Comparison of ENCODE assay signal across 8 cellular contexts in the genomic region with DNA sequence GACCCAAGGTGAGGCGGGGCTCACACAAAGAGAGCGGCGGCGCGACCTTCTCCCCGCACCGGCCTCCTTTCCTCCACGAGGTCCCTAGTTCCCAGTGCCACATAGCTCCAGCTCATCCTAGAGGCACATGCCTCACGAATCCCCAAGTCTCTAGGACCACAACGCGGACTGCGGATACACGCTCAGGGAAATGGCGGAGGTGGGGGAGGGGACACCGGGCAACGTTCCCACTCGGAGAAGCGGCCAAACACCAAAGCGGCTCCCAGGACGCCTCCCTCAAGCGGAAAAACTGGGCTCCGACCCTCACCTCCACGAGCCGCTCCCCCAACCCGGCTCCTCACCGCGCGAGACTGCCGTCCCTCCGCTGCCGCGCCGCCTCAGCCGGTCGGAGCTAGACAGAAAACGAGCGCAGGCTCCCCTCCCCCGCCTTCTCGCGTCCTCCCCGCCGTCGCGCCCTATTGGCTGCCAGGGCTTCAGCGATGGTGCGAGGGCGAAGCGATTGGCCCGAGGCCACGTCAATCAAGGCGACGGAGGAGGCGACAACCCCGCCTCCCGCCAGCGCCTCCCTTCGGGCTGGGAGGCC. TPM values are rescaled to one million over a fixed set of nuclear protein-coding genes. Genes with fewer than 3 reads are reported as not detected.
DNase-seq lines count a peak whose midpoint lies in the region; ATAC-seq and TF ChIP-seq lines count a peak whose summit lies in the region.

A gene (minus strand): TSS at position 404 of the 583 bp plus-strand sequence. CDS start 1,963 bp downstream, outside the sequence.

- peaks cover 52 to 68% of the 10 kb centered on the region in 2 donors for H3K4me1 Mint-ChIP-seq in immature natural killer cell

- H3K27ac ChIP-seq in caudate nucleus (ENCODE audit: low read depth, low read length) = peak within 1 kb of the TSS; percentile 100

- no peaks in the 10 kb centered on the region for H3K9me3 Mint-ChIP-seq in immature natural killer cell

- peaks cover 17 to 33% (median 18%) of the 10 kb centered on the region in 3 donors for H3K36me3 Mint-ChIP-seq in immature natural killer cell

- H3K4me3 Mint-ChIP-seq in immature natural killer cell = peak within 1 kb of the TSS; percentile 93 to 100 (median 95)

- peak; percentile 95 for DNase-seq in AG09309 (ENCODE audit: low read depth)
- DNase-seq in NCI-H226 = peak; percentile 96
- DNase-seq in activated CD4-positive, CD25-positive, alpha-beta regulatory T cell (lab: John Stamatoyannopoulos, UW) = peak; percentile 98 to 99 (median 99)
- DNase-seq in caudate nucleus (lab: John Stamatoyannopoulos, UW) = peak; percentile 75 to 99 (median 97)
- DNase-seq in immature natural killer cell = peak; percentile 99 to 100 (median 100)
- peak; percentile 96 for DNase-seq in smooth muscle cell of the brain vasculature (ENCODE audit: low read depth, low spot score)

- peak within 1 kb of the TSS; percentile 97 to 100 (median 98) for H3K27ac Mint-ChIP-seq in immature natural killer cell

- peak within 1 kb of the TSS; percentile 73 for H3K4me3 ChIP-seq in AG09309 (ENCODE audit: control insufficient read depth, low read depth, low read length)

- ATAC-seq in GM19023 (IDR thresholded peaks at IDR 0.05; ENCODE audit: unreplicated experiment) (peak; percentile 86), HG03196 (IDR thresholded peaks at IDR 0.05; ENCODE audit: unreplicated experiment) (peak; percentile 84)

- peaks cover 21 to 32% (median 25%) of the 10 kb centered on the region in 3 donors for H3K27me3 Mint-ChIP-seq in immature natural killer cell (ENCODE audit: low read depth in 3 of 3)

- TF ChIP-seq CTCF in AG09309 (IDR thresholded peaks at IDR 0.05; ENCODE audit: control insufficient read depth, insufficient read depth, low read depth, low read length, missing control alignments) = no peak

RNA-seq across cellular contexts. Expression of the gene that starts here (rescaled TPM):
- polyA plus RNA-seq in immature natural killer cell = 1,000 to 10,000 TPM in 1 of 3 donors, 100 to 1,000 TPM in 2; 752 to 1,158 (median 931) TPM

Comparison
In these comparisons a context has a peak if more than half of its experiments do, and no peak if none do; other contexts are left out.
1. Peak in every context shown above with its lines: DNase-seq, ATAC-seq, H3K4me3 ChIP-seq and H3K27ac ChIP-seq.